ENCODE assay signal across 28 cellular contexts in the genomic region with DNA sequence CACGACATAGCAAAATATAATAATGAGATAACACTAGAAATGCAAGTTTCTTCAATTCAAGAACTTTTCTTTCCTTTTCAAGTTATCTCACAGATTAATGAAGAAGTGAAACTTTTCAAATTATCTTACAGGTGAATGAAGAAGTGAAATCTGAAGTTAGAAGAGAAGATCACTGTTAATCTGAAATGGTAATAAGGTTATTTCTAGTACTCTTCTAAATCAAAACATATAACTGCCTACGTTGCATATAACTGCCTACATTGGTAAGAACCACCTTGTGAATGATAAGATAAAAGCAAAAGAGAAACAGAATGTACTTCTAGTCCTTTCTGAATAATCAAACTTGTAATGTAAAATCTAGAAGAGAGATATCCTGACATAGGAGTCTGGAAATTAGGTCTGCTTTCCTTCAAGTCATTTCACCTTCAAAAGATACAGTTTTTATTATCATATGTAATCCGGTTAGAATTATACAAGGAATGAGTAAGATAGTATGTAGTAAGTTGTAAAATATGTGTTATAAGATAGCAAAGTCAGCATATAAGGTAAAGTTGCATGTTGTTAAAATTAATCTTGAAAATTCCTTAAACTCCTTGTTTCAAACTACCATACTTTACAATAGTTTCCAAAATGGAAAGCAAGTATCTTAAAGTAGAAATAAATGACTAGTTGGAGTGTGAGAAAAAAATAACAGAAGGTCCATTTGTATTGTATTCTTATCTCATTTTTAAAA.
"Had no signal": no experiment of that assay in that cellular context is flagged by ENCODE, and none has a peak within 500 bp of the region (broad histone marks: within the 10 kb centered on the region; RNA-seq: fewer than 3 reads in every experiment).

No MANE protein-coding gene starts in this region.

- H3K4me3 ChIP-seq: cardiac muscle cell, Peyer's patch, SJCRH30 had no signal

- H3K9me3 ChIP-seq: Peyer's patch, SJCRH30, SK-N-SH had no signal

- H3K36me3 ChIP-seq: brain microvascular endothelial cell, cardiac muscle cell, Peyer's patch, SJCRH30 had no signal

- H3K4me2 ChIP-seq: SK-N-SH had no signal

- ATAC-seq: activated CD4-positive, CD25-positive, alpha-beta regulatory T cell treated with anti-CD3 and anti-CD28 coated beads, Interleukin-2, amount 50 U/mL, for 24 hours; activated CD8-positive, alpha-beta T cell treated with anti-CD3 and anti-CD28 coated beads for 36 hours; activated T-cell treated with anti-CD3 and anti-CD28 coated beads, Interleukin-2, amount 50 U/mL, for 72 hours had no signal

- H3K27ac ChIP-seq: brain microvascular endothelial cell, cardiac muscle cell, Peyer's patch, RWPE1, SJCRH30 had no signal

- H3K9ac ChIP-seq: SK-N-SH had no signal

- H3K27me3 ChIP-seq: brain microvascular endothelial cell, cardiac muscle cell, Peyer's patch, SJCRH30 had no signal

- DNase-seq: activated CD4-positive, alpha-beta T cell treated with anti-CD3 and anti-CD28 coated beads for 4 hours; activated CD8-positive, alpha-beta memory T cell treated with anti-CD3 and anti-CD28 coated beads, Interleukin-2, amount 50 U/mL, for 4 hours; activated CD8-positive, alpha-beta T cell treated with anti-CD3 and anti-CD28 coated beads for 36 hours; activated gamma-delta T cell treated with Interleukin-2 at 50 U/mL for 16 hours; activated naive CD4-positive, alpha-beta T cell treated with anti-CD3 and anti-CD28 coated beads, Interleukin-2, amount 10 ng/mL, durations not matched to agents 7 days and 5 days; activated naive CD8-positive, alpha-beta T cell treated with anti-CD3 and anti-CD28 coated beads for 36 hours; activated T-cell treated with anti-CD3 and anti-CD28 coated beads, Interleukin-2, amount 50 U/mL, for 72 hours; brain microvascular endothelial cell; MV-4-11; NCI-H1092 treated with DMSO at 0.1 percent for 48 hours; NCI-H1417 treated with DMSO at 0.1 percent for 48 hours; NCI-H1694; NCI-H2029; NCI-H2107; NCI-H2171 treated with DMSO at 0.1 percent for 48 hours; NCI-H226; NCI-H510A; NCI-H526 treated with DMSO at 0.1 percent for 48 hours; NCI-H82; NK-92 treated with Interleukin-12 subunit alpha and Interleukin-12 subunit beta, amount 100 ng/mL, for 24 hours; Peyer's patch; Right ventricle myocardium superior; SJCRH30; SK-N-SH; T-helper 1 cell had no signal

- H3K4me1 ChIP-seq: Peyer's patch, SJCRH30 had no signal
